Comparison of ENCODE assay signal across 8 cellular contexts in the genomic region with DNA sequence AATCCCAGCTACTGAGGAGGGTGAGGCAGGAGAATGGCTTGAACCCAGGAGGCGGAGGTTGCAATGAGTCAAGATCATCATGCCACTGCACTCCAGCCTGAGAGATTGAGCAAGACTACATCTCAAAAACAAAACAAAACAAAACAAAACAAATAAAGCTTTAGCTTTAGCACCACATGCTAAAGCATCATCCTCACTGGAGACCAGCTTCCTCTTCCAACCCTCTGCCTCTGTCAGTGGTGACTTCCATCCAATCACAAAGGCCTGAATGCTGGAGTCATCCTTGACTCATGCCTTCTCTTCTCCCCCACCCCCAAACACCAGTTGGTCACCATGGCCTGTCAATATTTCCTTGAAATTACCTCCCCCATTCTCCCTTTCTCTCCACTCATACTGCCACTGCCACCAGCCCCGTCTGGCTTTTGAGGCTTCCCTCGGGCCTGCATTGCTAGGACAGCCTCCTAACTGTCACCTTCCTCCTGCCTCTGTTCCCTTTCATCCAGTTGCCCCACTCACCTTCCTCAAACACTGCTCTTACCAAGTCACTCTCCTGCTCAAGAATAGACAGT. TPM values are rescaled to one million over a fixed set of nuclear protein-coding genes. Genes with fewer than 3 reads are reported as not detected.
DNase-seq lines count a peak whose midpoint lies in the region.

No MANE protein-coding gene starts in this region.

- H2BK120ac ChIP-seq in mesenchymal stem cell (ENCODE audit: low read depth, low read length), result no peak overlapping the region

- no peaks in the 10 kb centered on the region for H3K27me3 ChIP-seq in mesenchymal stem cell (ENCODE audit: control insufficient read depth in 1 of 2, insufficient read depth in 1 of 2, low read length in 2 of 2)
- no peaks in the 10 kb centered on the region for H3K27me3 ChIP-seq in HAP-1 (ENCODE audit: low read depth)

- 76% methylated on average over 3 of the region's 3 CpGs for WGBS in mesenchymal stem cell

- H3K9ac ChIP-seq in mesenchymal stem cell (ENCODE audit: low read length), result peak overlapping the region; percentile 59

- no peak overlapping the region for H2BK12ac ChIP-seq in mesenchymal stem cell (ENCODE audit: low read length in 2 of 2)

- H3K4me1 ChIP-seq in mesenchymal stem cell (ENCODE audit: control insufficient read depth, insufficient read depth, low read depth, low read length) (peaks cover 25% of the 10 kb centered on the region), HAP-1 (no peaks in the 10 kb centered on the region)

- no peak overlapping the region for H3K4me2 ChIP-seq in mesenchymal stem cell (ENCODE audit: low read length, poor library complexity, severe bottlenecking)

- peaks cover 4% of the 10 kb centered on the region for H3K79me1 ChIP-seq in mesenchymal stem cell (replicated peaks; ENCODE audit: low read length, poor library complexity, severe bottlenecking)

- H2BK15ac ChIP-seq in mesenchymal stem cell (ENCODE audit: low read depth, poor library complexity, severe bottlenecking), result peak overlapping the region; percentile 36

- no peak overlapping the region for H3K23ac ChIP-seq in mesenchymal stem cell (ENCODE audit: low read length in 2 of 2)

- H3K14ac ChIP-seq in mesenchymal stem cell (ENCODE audit: low read length in 2 of 2), result no peak overlapping the region

- no peak overlapping the region for H2BK5ac ChIP-seq in mesenchymal stem cell (ENCODE audit: low read depth, low read length, poor library complexity, severe bottlenecking)

- no peak overlapping the region for H3K4ac ChIP-seq in mesenchymal stem cell (ENCODE audit: low read depth in 1 of 2, low read length in 2 of 2)

- H2AK5ac ChIP-seq in mesenchymal stem cell (ENCODE audit: low read length, severe bottlenecking), result no peak overlapping the region

- H3K9me3 ChIP-seq in mesenchymal stem cell (ENCODE audit: control insufficient read depth, low read length), result no peaks in the 10 kb centered on the region
- H3K9me3 ChIP-seq in HAP-1, result no peaks in the 10 kb centered on the region

- no peak overlapping the region for H3K27ac ChIP-seq in mesenchymal stem cell (ENCODE audit: low read length, poor library complexity, severe bottlenecking)

- no peaks in the 10 kb centered on the region for H3K27me3 Mint-ChIP-seq in activated naive CD8-positive, alpha-beta T cell treated with anti-CD3 and anti-CD28 coated beads for 36 hours

- no peak overlapping the region for H3K18ac ChIP-seq in mesenchymal stem cell (ENCODE audit: low read depth in 1 of 2, low read length in 2 of 2)

- H3K36me3 ChIP-seq in mesenchymal stem cell (ENCODE audit: control insufficient read depth in 1 of 2, insufficient read depth in 2 of 2, low read depth in 1 of 2, low read length in 2 of 2), result peaks cover 0 to 2% of the 10 kb centered on the region in 2 experiments
- 0 out of 2 replicates have a peak, but pooled peaks cover 3% of the 10 kb centered on the region for H3K36me3 ChIP-seq in HAP-1 (replicated peaks)

- in situ Hi-C loops in HAP-1 (cut with MboI; ENCODE audit: low sequenced_read_pairs), result no loop called here

- no peak overlapping the region for H3K4me3 ChIP-seq in mesenchymal stem cell (ENCODE audit: insufficient read depth in 1 of 2, low read depth in 1 of 2, low read length in 2 of 2)
- H3K4me3 ChIP-seq in HAP-1, result no peak overlapping the region

- H2AFZ ChIP-seq in mesenchymal stem cell (ENCODE audit: low read depth, low read length), result no peak overlapping the region

- H4K91ac ChIP-seq in mesenchymal stem cell (ENCODE audit: low read length), result no peak overlapping the region

- peak overlapping the region; percentile 2 for H3K27ac Mint-ChIP-seq in activated naive CD8-positive, alpha-beta T cell treated with anti-CD3 and anti-CD28 coated beads for 36 hours

- no peaks in the 10 kb centered on the region for H3K9me3 Mint-ChIP-seq in activated naive CD8-positive, alpha-beta T cell treated with anti-CD3 and anti-CD28 coated beads for 36 hours

- peak; percentile 86 for DNase-seq in AG20443 (ENCODE audit: low spot score)
- peak; percentile 73 for DNase-seq in HS-27A (ENCODE audit: low read depth)
- no peak for DNase-seq in activated naive CD8-positive, alpha-beta T cell treated with anti-CD3 and anti-CD28 coated beads for 36 hours
- DNase-seq in mesenchymal stem cell, result peak; percentile 97
- no peak for DNase-seq in middle frontal gyrus (ENCODE audit: extremely low spot score, low spot score)
- no peak for DNase-seq in HAP-1 (ENCODE audit: low spot score in 2 of 2)
- no peak for DNase-seq in NCI-H1417 (lab: John Stamatoyannopoulos, UW)
- DNase-seq in central memory CD4-positive, alpha-beta T cell, result no peak

- H3K4me3 Mint-ChIP-seq in activated naive CD8-positive, alpha-beta T cell treated with anti-CD3 and anti-CD28 coated beads for 36 hours, result no peak overlapping the region

- H4K8ac ChIP-seq in mesenchymal stem cell (ENCODE audit: low read length), result peak overlapping the region; percentile 77

- H3K36me3 Mint-ChIP-seq in activated naive CD8-positive, alpha-beta T cell treated with anti-CD3 and anti-CD28 coated beads for 36 hours, result no peaks in the 10 kb centered on the region

- peaks cover 8% of the 10 kb centered on the region for H3K4me1 Mint-ChIP-seq in activated naive CD8-positive, alpha-beta T cell treated with anti-CD3 and anti-CD28 coated beads for 36 hours

RNA-seq across cellular contexts. Expression of gene ZNF385A, which starts 1.4 kb away (rescaled TPM):
- 1 to 10 TPM; 1.0 to 1.1 TPM for total RNA-seq in activated naive CD8-positive, alpha-beta T cell treated with anti-CD3 and anti-CD28 coated beads for 36 hours
- polyA plus RNA-seq in mesenchymal stem cell (2013, experiment 1 of 2), result 16.2 TPM
- polyA plus RNA-seq in mesenchymal stem cell (2013, experiment 2 of 2), result 17.1 TPM

RNA-seq across cellular contexts. Expression of gene GPR84, which starts 18.8 kb away (rescaled TPM):
- 1 to 10 TPM in 1 of 2 experiments, under 1 TPM in 1; 0.62 to 1.2 TPM for total RNA-seq in activated naive CD8-positive, alpha-beta T cell treated with anti-CD3 and anti-CD28 coated beads for 36 hours
- not detected for polyA plus RNA-seq in mesenchymal stem cell (2013, experiment 1 of 2)
- polyA plus RNA-seq in mesenchymal stem cell (2013, experiment 2 of 2), result not detected

RNA-seq across cellular contexts. Expression of gene ITGA5, which starts 35.9 kb away (rescaled TPM):
- 10 to 100 TPM; 18.3 to 20.1 TPM for total RNA-seq in activated naive CD8-positive, alpha-beta T cell treated with anti-CD3 and anti-CD28 coated beads for 36 hours
- 248 TPM for polyA plus RNA-seq in mesenchymal stem cell (2013, experiment 1 of 2)
- polyA plus RNA-seq in mesenchymal stem cell (2013, experiment 2 of 2), result 244 TPM

RNA-seq across cellular contexts. Expression of gene COPZ1, which starts 58.2 kb away (rescaled TPM):
- total RNA-seq in activated naive CD8-positive, alpha-beta T cell treated with anti-CD3 and anti-CD28 coated beads for 36 hours, result 100 to 1,000 TPM in 1 of 2 experiments, 10 to 100 TPM in 1; 96.3 to 102 TPM
- 182 TPM for polyA plus RNA-seq in mesenchymal stem cell (2013, experiment 1 of 2)
- 182 TPM for polyA plus RNA-seq in mesenchymal stem cell (2013, experiment 2 of 2)

Comparison
In these comparisons a context has a peak if more than half of its experiments do, and no peak if none do; other contexts are left out.
1. DNase-seq: peak in AG20443 (single experiment), HS-27A (single experiment) and mesenchymal stem cell (single experiment); none in activated naive CD8-positive, alpha-beta T cell treated with anti-CD3 and anti-CD28 coated beads for 36 hours (single experiment), middle frontal gyrus (single experiment), HAP-1 (0 of 2), NCI-H1417 (0 of 3) and central memory CD4-positive, alpha-beta T cell (single experiment).